Comparison of ENCODE assay signal across 9 cellular contexts in genomic region chr17:81520021-81520894, GRCh38. TPM values are rescaled to one million over a fixed set of nuclear protein-coding genes. Genes with fewer than 3 reads are reported as not detected.
DNase-seq lines count a peak whose midpoint lies in the region; ATAC-seq and TF ChIP-seq lines count a peak whose summit lies in the region.
"Had no signal": no experiment of that assay in that cellular context is flagged by ENCODE, and none has a peak within 500 bp of the region (broad histone marks: within the 10 kb centered on the region; RNA-seq: fewer than 3 reads in every experiment).

No MANE protein-coding gene starts in this region.

- H3K36me3 ChIP-seq in RWPE2 (ENCODE audit: low read depth), result no peaks in the 10 kb centered on the region
- H3K36me3 ChIP-seq in iPS-18a (ENCODE audit: control insufficient read depth, low read depth, low read length), result no peaks in the 10 kb centered on the region
- no peaks in the 10 kb centered on the region for H3K36me3 ChIP-seq in esophagus muscularis mucosa

- no peaks in the 10 kb centered on the region for H3K9me3 Mint-ChIP-seq in activated T-cell treated with anti-CD3 and anti-CD28 coated beads, Interleukin-2, amount 50 U/mL, for 24 hours

- H3K4me3 ChIP-seq in RWPE2 (ENCODE audit: severe bottlenecking) (no peak overlapping the region), iPS-18a (ENCODE audit: low read length) (peak overlapping the region; percentile 52), esophagus muscularis mucosa (no peak overlapping the region)

- H3K27ac ChIP-seq in RWPE2 (ENCODE audit: poor library complexity, severe bottlenecking) (no peak overlapping the region), iPS-18a (ENCODE audit: low read length) (no peak overlapping the region), esophagus muscularis mucosa (replicated peaks in 1 of 4) (peak overlapping the region in 1 of 4 donors; percentile 100)

- intact Hi-C loops in esophagus muscularis mucosa (cut with DNase I), result no loop called here

- no peak for ATAC-seq in RWPE2 (ENCODE audit: low read depth)
- no peak for ATAC-seq in stimulated activated naive CD8-positive, alpha-beta T cell treated with anti-CD3 and anti-CD28 coated beads, Interleukin-15, Interleukin-2, amounts not matched to agents 100 U/mL and 50 U/mL, for 24 hours
- ATAC-seq in HG02642 (IDR thresholded peaks at IDR 0.05; ENCODE audit: poor library complexity, unreplicated experiment), result no peak
- no peak for ATAC-seq in GM18867 (IDR thresholded peaks at IDR 0.05; ENCODE audit: unreplicated experiment)

- no peak overlapping the region for H3K27ac Mint-ChIP-seq in activated T-cell treated with anti-CD3 and anti-CD28 coated beads, Interleukin-2, amount 50 U/mL, for 24 hours

- H3K27me3 ChIP-seq in RWPE2 (ENCODE audit: insufficient read depth, poor library complexity, severe bottlenecking), result no peaks in the 10 kb centered on the region
- H3K27me3 ChIP-seq in iPS-18a (ENCODE audit: control insufficient read depth, insufficient read depth, low read length), result peaks cover 65% of the 10 kb centered on the region
- H3K27me3 ChIP-seq in esophagus muscularis mucosa, result peaks cover 0 to 25% (median 22%) of the 10 kb centered on the region in 4 donors

- no peak for TF ChIP-seq EP300 in esophagus muscularis mucosa (IDR thresholded peaks at IDR 0.05)

- no peak overlapping the region for H3K9ac ChIP-seq in iPS-18a (ENCODE audit: low read length)

- H3K4me3 Mint-ChIP-seq in activated T-cell treated with anti-CD3 and anti-CD28 coated beads, Interleukin-2, amount 50 U/mL, for 24 hours, result peak overlapping the region; percentile 27

- H3K4me1 ChIP-seq in RWPE2 (ENCODE audit: insufficient read depth, poor library complexity, severe bottlenecking) (peaks cover 5% of the 10 kb centered on the region), iPS-18a (ENCODE audit: control insufficient read depth, low read depth, low read length) (peaks cover 4% of the 10 kb centered on the region), esophagus muscularis mucosa (peaks cover 54 to 69% (median 59%) of the 10 kb centered on the region in 4 donors)

- no peak for DNase-seq in activated T-cell treated with anti-CD3 and anti-CD28 coated beads, Interleukin-2, amount 50 U/mL, for 24 hours
- DNase-seq in activated T-cell treated with anti-CD3 and anti-CD28 coated beads, Interleukin-2, amount 50 U/mL, for 48 hours, result no peak
- peak; percentile 73 for DNase-seq in RWPE2 (ENCODE audit: low spot score)
- peak; percentile 3 for DNase-seq in stimulated activated naive CD8-positive, alpha-beta T cell treated with anti-CD3 and anti-CD28 coated beads, Interleukin-15, Interleukin-2, amounts not matched to agents 100 U/mL and 50 U/mL, for 24 hours
- DNase-seq in esophagus muscularis mucosa (ENCODE audit: extremely low spot score), result no peak
- DNase-seq: cerebellar nuclear complex had no signal

- peaks cover 10% of the 10 kb centered on the region for H3K36me3 Mint-ChIP-seq in activated T-cell treated with anti-CD3 and anti-CD28 coated beads, Interleukin-2, amount 50 U/mL, for 24 hours (ENCODE audit: low read depth)

- WGBS in esophagus muscularis mucosa, result 65% methylated on average over 4 of the region's 14 CpGs

- H3K27me3 Mint-ChIP-seq in activated T-cell treated with anti-CD3 and anti-CD28 coated beads, Interleukin-2, amount 50 U/mL, for 24 hours, result no peaks in the 10 kb centered on the region

- H3K9me3 ChIP-seq in RWPE2 (ENCODE audit: severe bottlenecking), result no peaks in the 10 kb centered on the region
- no peaks in the 10 kb centered on the region for H3K9me3 ChIP-seq in iPS-18a (ENCODE audit: control insufficient read depth, low read depth, low read length)
- no peaks in the 10 kb centered on the region for H3K9me3 ChIP-seq in esophagus muscularis mucosa

- no peak for TF ChIP-seq CTCF in RWPE2 (IDR thresholded peaks at IDR 0.05; ENCODE audit: poor library complexity, severe bottlenecking)
- TF ChIP-seq CTCF in esophagus muscularis mucosa (IDR thresholded peaks at IDR 0.05), result no peak

- no peak for TF ChIP-seq POLR2A in esophagus muscularis mucosa (IDR thresholded peaks at IDR 0.05; ENCODE audit: low read depth)

- peaks cover 28% of the 10 kb centered on the region for H3K4me1 Mint-ChIP-seq in activated T-cell treated with anti-CD3 and anti-CD28 coated beads, Interleukin-2, amount 50 U/mL, for 24 hours (ENCODE audit: low read depth)

RNA-seq across cellular contexts. Expression of gene ACTG1, which starts 7.7 kb away (rescaled TPM):
- total RNA-seq in esophagus muscularis mucosa, result 1,000 to 10,000 TPM in 3 of 4 donors, 100 to 1,000 TPM in 1; 972 to 1,850 (median 1,126) TPM

RNA-seq across cellular contexts. Expression of gene FSCN2, which starts 7.9 kb away (rescaled TPM):
- total RNA-seq in esophagus muscularis mucosa, result 1 to 10 TPM; 1.2 to 2.4 (median 1.7) TPM

RNA-seq across cellular contexts. Expression of gene FAAP100, which starts 31.9 kb away (rescaled TPM):
- total RNA-seq in esophagus muscularis mucosa, result 10 to 100 TPM; 13.7 to 33.3 (median 18.6) TPM

Comparison
In these comparisons a context has a peak if more than half of its experiments do, and no peak if none do; other contexts are left out.
1. DNase-seq: peak in RWPE2 (single experiment) and stimulated activated naive CD8-positive, alpha-beta T cell treated with anti-CD3 and anti-CD28 coated beads, Interleukin-15, Interleukin-2, amounts not matched to agents 100 U/mL and 50 U/mL, for 24 hours (single experiment); none in activated T-cell treated with anti-CD3 and anti-CD28 coated beads, Interleukin-2, amount 50 U/mL, for 24 hours (single experiment), activated T-cell treated with anti-CD3 and anti-CD28 coated beads, Interleukin-2, amount 50 U/mL, for 48 hours (0 of 2) and esophagus muscularis mucosa (single experiment).